ENCODE assay signal across 36 cellular contexts in genomic region chr2:86533589-86533988, GRCh38.
"Had no signal": no experiment of that assay in that cellular context is flagged by ENCODE, and none has a peak within 500 bp of the region (broad histone marks: within the 10 kb centered on the region; RNA-seq: fewer than 3 reads in every experiment).

No MANE protein-coding gene starts in this region.

- H3K4me3 ChIP-seq: ascending aorta, cardiac muscle cell had no signal

- H3K4me1 Mint-ChIP-seq: brain had no signal

- H3K27me3 ChIP-seq: ascending aorta, cardiac muscle cell had no signal

- H3K4me1 ChIP-seq: ascending aorta had no signal

- DNase-seq: activated B cell treated with CpG ODN at 0.5 μM for 24 hours; activated CD4-positive, alpha-beta memory T cell treated with anti-CD3 and anti-CD28 coated beads for 36 hours; activated CD4-positive, alpha-beta T cell treated with anti-CD3 and anti-CD28 coated beads for 4 hours; activated CD4-positive, alpha-beta T cell treated with anti-CD3 and anti-CD28 coated beads, Interleukin-2, amount 10 ng/mL, durations not matched to agents 24 days and 14 days; activated CD4-positive, CD25-positive, alpha-beta regulatory T cell treated with anti-CD3 and anti-CD28 coated beads, Interleukin-2, amount 50 U/mL, for 72 hours; activated CD8-positive, alpha-beta memory T cell treated with anti-CD3 and anti-CD28 coated beads, Interleukin-2, amount 50 U/mL, for 4 hours; activated CD8-positive, alpha-beta T cell treated with anti-CD3 and anti-CD28 coated beads for 36 hours; activated effector memory CD4-positive, alpha-beta T cell treated with Interleukin-2 at 50 U/mL for 16 hours; activated gamma-delta T cell; activated naive CD4-positive, alpha-beta T cell treated with anti-CD3 and anti-CD28 coated beads, Interleukin-2, amount 10 ng/mL, durations not matched to agents 7 days and 5 days; activated naive CD4-positive, alpha-beta T cell treated with Interleukin-2 at 50 U/mL for 16 hours; activated naive CD8-positive, alpha-beta T cell treated with anti-CD3 and anti-CD28 coated beads, Interleukin-2, amount 10 ng/mL, durations not matched to agents 7 days and 5 days; activated naive CD8-positive, alpha-beta T cell treated with anti-CD3 and anti-CD28 coated beads, Interleukin-2, amount 50 U/mL, for 24 hours; activated T-cell treated with anti-CD3 and anti-CD28 coated beads for 4 hours; activated T-cell treated with anti-CD3 and anti-CD28 coated beads, Interleukin-2, amount 50 U/mL, for 1 hour; activated T-cell treated with anti-CD3 and anti-CD28 coated beads, Interleukin-2, amount 50 U/mL, for 4 hours; activated T-cell treated with anti-CD3 and anti-CD28 coated beads, Interleukin-2, amount 50 U/mL, for 72 hours; amygdala; anterior cingulate cortex; caudate nucleus; cerebellar nuclear complex; T-cell; T-helper 2 cell; T-helper 9 cell had no signal

- H3K27me3 Mint-ChIP-seq: activated B cell treated with CpG ODN at 0.5 μM for 24 hours; activated CD4-positive, alpha-beta memory T cell treated with anti-CD3 and anti-CD28 coated beads for 36 hours; activated CD4-positive, alpha-beta T cell treated with anti-CD3 and anti-CD28 coated beads, Interleukin-2, amount 10 ng/mL, durations not matched to agents 24 days and 14 days; activated CD8-positive, alpha-beta T cell treated with anti-CD3 and anti-CD28 coated beads for 36 hours; activated naive CD4-positive, alpha-beta T cell treated with anti-CD3 and anti-CD28 coated beads, Interleukin-2, amount 10 ng/mL, durations not matched to agents 7 days and 5 days; activated naive CD4-positive, alpha-beta T cell treated with anti-CD3 and anti-CD28 coated beads, Interleukin-2, amount 50 U/mL, for 24 hours; activated naive CD8-positive, alpha-beta T cell; activated naive CD8-positive, alpha-beta T cell treated with anti-CD3 and anti-CD28 coated beads, Interleukin-2, amount 10 ng/mL, durations not matched to agents 7 days and 5 days; activated naive CD8-positive, alpha-beta T cell treated with anti-CD3 and anti-CD28 coated beads, Interleukin-2, amount 50 U/mL, for 24 hours; central memory CD8-positive, alpha-beta T cell; T-cell had no signal

- FAIRE-seq: bronchial epithelial cell, TTC549 had no signal

- H3K4me3 Mint-ChIP-seq: activated B cell treated with CpG ODN at 0.5 μM for 24 hours; activated CD4-positive, alpha-beta memory T cell treated with anti-CD3 and anti-CD28 coated beads for 36 hours; activated CD4-positive, alpha-beta T cell treated with anti-CD3 and anti-CD28 coated beads, Interleukin-2, amount 10 ng/mL, durations not matched to agents 24 days and 14 days; activated CD8-positive, alpha-beta T cell treated with anti-CD3 and anti-CD28 coated beads for 36 hours; activated naive CD4-positive, alpha-beta T cell treated with anti-CD3 and anti-CD28 coated beads, Interleukin-2, amount 10 ng/mL, durations not matched to agents 7 days and 5 days; activated naive CD4-positive, alpha-beta T cell treated with anti-CD3 and anti-CD28 coated beads, Interleukin-2, amount 50 U/mL, for 24 hours; activated naive CD8-positive, alpha-beta T cell treated with anti-CD3 and anti-CD28 coated beads, Interleukin-2, amount 10 ng/mL, durations not matched to agents 7 days and 5 days; activated naive CD8-positive, alpha-beta T cell treated with anti-CD3 and anti-CD28 coated beads, Interleukin-2, amount 50 U/mL, for 24 hours; activated T-cell treated with anti-CD3 and anti-CD28 coated beads, Interleukin-2, amount 50 U/mL, for 4 hours; activated T-cell treated with anti-CD3 and anti-CD28 coated beads, Interleukin-2, amount 50 U/mL, for 72 hours; activated T-helper 1 cell treated with anti-CD3 and anti-CD28 coated beads, Interleukin-12 subunit alpha, Interleukin-12 subunit beta, Interleukin-2, Interleukin-4 antibody, amounts not matched to agents 30 ng/mL and 10 ng/mL and 1 ng/mL, durations not matched to agents 14 hours and 24 hours and 36 hours; brain; central memory CD8-positive, alpha-beta T cell; T-cell; T-helper 2 cell treated with Interferon-gamma antibody and Interleukin-4, amounts not matched to agents 5 μg/mL and 100 μg/mL, for 36 hours had no signal

- H3K27ac Mint-ChIP-seq: activated B cell treated with CpG ODN at 0.5 μM for 24 hours; activated CD4-positive, alpha-beta memory T cell treated with anti-CD3 and anti-CD28 coated beads for 36 hours; activated CD4-positive, alpha-beta T cell treated with anti-CD3 and anti-CD28 coated beads, Interleukin-2, amount 10 ng/mL, durations not matched to agents 24 days and 14 days; activated CD8-positive, alpha-beta T cell treated with anti-CD3 and anti-CD28 coated beads for 36 hours; activated naive CD4-positive, alpha-beta T cell treated with anti-CD3 and anti-CD28 coated beads, Interleukin-2, amount 10 ng/mL, durations not matched to agents 7 days and 5 days; activated naive CD4-positive, alpha-beta T cell treated with anti-CD3 and anti-CD28 coated beads, Interleukin-2, amount 50 U/mL, for 24 hours; activated naive CD8-positive, alpha-beta T cell; activated naive CD8-positive, alpha-beta T cell treated with anti-CD3 and anti-CD28 coated beads, Interleukin-2, amount 10 ng/mL, durations not matched to agents 7 days and 5 days; activated naive CD8-positive, alpha-beta T cell treated with anti-CD3 and anti-CD28 coated beads, Interleukin-2, amount 50 U/mL, for 24 hours; activated T-cell treated with anti-CD3 and anti-CD28 coated beads, Interleukin-2, amount 50 U/mL, for 72 hours; activated T-helper 1 cell treated with anti-CD3 and anti-CD28 coated beads, Interleukin-12 subunit alpha, Interleukin-12 subunit beta, Interleukin-2, Interleukin-4 antibody, amounts not matched to agents 30 ng/mL and 10 ng/mL and 1 ng/mL, durations not matched to agents 14 hours and 24 hours and 36 hours; activated T-helper 2 cell treated with anti-CD3 and anti-CD28 coated beads, Interferon-gamma antibody, Interleukin-2, Interleukin-4, amounts not matched to agents 10 μg/mL and 5 μg/mL and 100 μg/mL, durations not matched to agents 14 hours and 24 hours and 36 hours; brain; T-helper 2 cell treated with Interferon-gamma antibody and Interleukin-4, amounts not matched to agents 5 μg/mL and 100 μg/mL, for 36 hours had no signal

- ATAC-seq: activated CD8-positive, alpha-beta T cell treated with anti-CD3 and anti-CD28 coated beads for 36 hours; activated naive CD8-positive, alpha-beta T cell treated with anti-CD3 and anti-CD28 coated beads, Interleukin-2, amount 50 U/mL, for 24 hours; activated T-cell treated with anti-CD3 and anti-CD28 coated beads, Interleukin-2, amount 50 U/mL, for 4 hours; activated T-cell treated with anti-CD3 and anti-CD28 coated beads, Interleukin-2, amount 50 U/mL, for 72 hours; T-cell had no signal

- H3K27ac ChIP-seq: ascending aorta, cardiac muscle cell, VCaP had no signal
